ENCODE assay signal across 1 cellular context in genomic region chr3:14141144-14141543, GRCh38.
TF ChIP-seq lines count a peak whose summit lies in the region.

No MANE protein-coding gene starts in this region.

TF ChIP-seq in SK-N-SH, 30 proteins besides CTCF, POLR2A, EP300 and RAD21:
- TF ChIP-seq, protein P1, sequence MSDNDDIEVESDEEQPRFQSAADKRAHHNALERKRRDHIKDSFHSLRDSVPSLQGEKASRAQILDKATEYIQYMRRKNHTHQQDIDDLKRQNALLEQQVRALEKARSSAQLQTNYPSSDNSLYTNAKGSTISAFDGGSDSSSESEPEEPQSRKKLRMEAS (IDR thresholded peaks at IDR 0.05; ENCODE audit: low read depth), result no peak
- TF ChIP-seq RFX5 (IDR thresholded peaks at IDR 0.05; ENCODE audit: low read length), result no peak
- TF ChIP-seq CHD2 (IDR thresholded peaks at IDR 0.05; ENCODE audit: low read length, partially characterized antibody), result no peak
- TF ChIP-seq ZBTB33 (IDR thresholded peaks at IDR 0.05; ENCODE audit: borderline replicate concordance, low read depth), result no peak
- TF ChIP-seq, protein P2, sequence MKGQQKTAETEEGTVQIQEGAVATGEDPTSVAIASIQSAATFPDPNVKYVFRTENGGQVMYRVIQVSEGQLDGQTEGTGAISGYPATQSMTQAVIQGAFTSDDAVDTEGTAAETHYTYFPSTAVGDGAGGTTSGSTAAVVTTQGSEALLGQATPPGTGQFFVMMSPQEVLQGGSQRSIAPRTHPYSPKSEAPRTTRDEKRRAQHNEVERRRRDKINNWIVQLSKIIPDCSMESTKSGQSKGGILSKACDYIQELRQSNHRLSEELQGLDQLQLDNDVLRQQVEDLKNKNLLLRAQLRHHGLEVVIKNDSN (IDR thresholded peaks at IDR 0.05; ENCODE audit: borderline replicate concordance, low read depth), result no peak
- no peak for TF ChIP-seq POLR2AphosphoS5 (IDR thresholded peaks at IDR 0.05; ENCODE audit: low read depth, low read length)
- TF ChIP-seq JUND (IDR thresholded peaks at IDR 0.05), result no peak
- TF ChIP-seq RXRA (IDR thresholded peaks at IDR 0.05; ENCODE audit: borderline replicate concordance, low read depth), result no peak
TF ChIP-seq in SK-N-SH: peak in this region for 0.
